Comparison of ENCODE assay signal across 8 cellular contexts in genomic region chr17:59155439-59156177, GRCh38. TPM values are rescaled to one million over a fixed set of nuclear protein-coding genes. Genes with fewer than 3 reads are reported as not detected.
DNase-seq lines count a peak whose midpoint lies in the region; ATAC-seq and TF ChIP-seq lines count a peak whose summit lies in the region.

PRR11 (plus strand) TSS chr17:59155746; CDS start chr17:59169753, 14,007 bp downstream.

- no peak within 1 kb of the TSS for H3K27ac Mint-ChIP-seq in natural killer cell treated with Interleukin-12 subunit alpha and Interleukin-12 subunit beta and Interleukin-15 and Interleukin-18, amount 100 ng/mL, for 72 hours

- no peaks in the 10 kb centered on the region for H3K36me3 Mint-ChIP-seq in natural killer cell treated with Interleukin-12 subunit alpha and Interleukin-12 subunit beta and Interleukin-15 and Interleukin-18, amount 100 ng/mL, for 72 hours

- peak within 1 kb of the TSS; percentile 92 for H3K4me3 ChIP-seq in fibroblast of the aortic adventitia (ENCODE audit: low read depth, low read length)

- no peaks in the 10 kb centered on the region for H3K27me3 Mint-ChIP-seq in natural killer cell treated with Interleukin-12 subunit alpha and Interleukin-12 subunit beta and Interleukin-15 and Interleukin-18, amount 100 ng/mL, for 72 hours

- peak; percentile 99 for DNase-seq in DMS79 treated with DMSO at 0.1 percent for 48 hours (lab: John Stamatoyannopoulos, UW)
- peak; percentile 99 for DNase-seq in RPMI8226
- peak; percentile 72 to 87 for DNase-seq in activated T-helper 1 cell treated with anti-CD3 and anti-CD28 coated beads, Interleukin-2, amount 50 U/mL, for 16 hours (ENCODE audit: low read depth in 1 of 2, low spot score in 1 of 2)
- DNase-seq in fibroblast of the aortic adventitia (ENCODE audit: low read depth): peak; percentile 100
- DNase-seq in natural killer cell treated with Interleukin-12 subunit alpha and Interleukin-12 subunit beta and Interleukin-15 and Interleukin-18, amount 100 ng/mL, for 72 hours (ENCODE audit: low spot score): peak; percentile 98
- DNase-seq in stromal cell of bone marrow (ENCODE audit: low read depth): peak; percentile 100

- H3K9me3 Mint-ChIP-seq in natural killer cell treated with Interleukin-12 subunit alpha and Interleukin-12 subunit beta and Interleukin-15 and Interleukin-18, amount 100 ng/mL, for 72 hours: no peaks in the 10 kb centered on the region

- no peak for TF ChIP-seq EP300 in Ishikawa (IDR thresholded peaks at IDR 0.05; ENCODE audit: borderline replicate concordance)

- no peak for TF ChIP-seq CTCF in fibroblast of the aortic adventitia (IDR thresholded peaks at IDR 0.05; ENCODE audit: insufficient read depth, low read length)

- peaks cover 17 to 40% of the 10 kb centered on the region in 2 donors for H3K4me1 Mint-ChIP-seq in natural killer cell treated with Interleukin-12 subunit alpha and Interleukin-12 subunit beta and Interleukin-15 and Interleukin-18, amount 100 ng/mL, for 72 hours (ENCODE audit: low read depth in 2 of 2)

- ATAC-seq in GM21619 (IDR thresholded peaks at IDR 0.05; ENCODE audit: unreplicated experiment): peak; percentile 81
- ATAC-seq in natural killer cell treated with Interleukin-12 subunit alpha and Interleukin-12 subunit beta and Interleukin-15 and Interleukin-18, amount 100 ng/mL, for 72 hours: peak; percentile 93

- TF ChIP-seq RAD21 in Ishikawa (IDR thresholded peaks at IDR 0.05; ENCODE audit: low read depth): no peak

- no peak within 1 kb of the TSS for H3K4me3 Mint-ChIP-seq in natural killer cell treated with Interleukin-12 subunit alpha and Interleukin-12 subunit beta and Interleukin-15 and Interleukin-18, amount 100 ng/mL, for 72 hours

TF ChIP-seq in Ishikawa, 13 proteins besides CTCF, POLR2A, EP300 and RAD21:
- TF ChIP-seq TEAD4 (IDR thresholded peaks at IDR 0.05) (no peak), FOXM1 (IDR thresholded peaks at IDR 0.05; ENCODE audit: borderline replicate concordance, low read depth) (peak; percentile 96), EGR1 (IDR thresholded peaks at IDR 0.05) (0 out of 2 replicates have a peak, but pooled peaks have one; percentile 11), USF1 (IDR thresholded peaks at IDR 0.05) (no peak), ZBTB7A (IDR thresholded peaks at IDR 0.05; ENCODE audit: low read depth) (no peak), YY1 (IDR thresholded peaks at IDR 0.05; ENCODE audit: low read depth) (peak; percentile 60), CREB1 (IDR thresholded peaks at IDR 0.05; ENCODE audit: low read depth) (0 out of 2 replicates have a peak, but pooled peaks have one; percentile 22), CEBPB (IDR thresholded peaks at IDR 0.05) (no peak), MAX (IDR thresholded peaks at IDR 0.05) (peak; percentile 77), TAF1 (IDR thresholded peaks at IDR 0.05; ENCODE audit: low read depth) (peak; percentile 48; the same call in 1 of the 2 replicates)

RNA-seq across cellular contexts. Expression of gene PRR11, which starts in this region (rescaled TPM):
- total RNA-seq in fibroblast of the aortic adventitia (ENCODE audit: low replicate concordance): 2.8 and 64.7 TPM in 2 replicates
- total RNA-seq in natural killer cell treated with Interleukin-12 subunit alpha and Interleukin-12 subunit beta and Interleukin-15 and Interleukin-18, amount 100 ng/mL, for 72 hours: 10 to 100 TPM; 34.8 to 55.5 TPM

Comparison
In these comparisons a context has a peak if more than half of its experiments do, and no peak if none do; other contexts are left out.
1. Peak in every context shown above with its lines: DNase-seq, ATAC-seq and H3K4me3 ChIP-seq.